Comparison of ENCODE assay signal across 8 cellular contexts in genomic region chr20:53643031-53643832, GRCh38. TPM values are rescaled to one million over a fixed set of nuclear protein-coding genes. Genes with fewer than 3 reads are reported as not detected.
A peak's percentile ranks its signal among the peaks of the same experiment; 100 is the strongest.
DNase-seq lines count a peak whose midpoint lies in the region; ATAC-seq and FAIRE-seq lines count a peak whose summit lies in the region.

No MANE protein-coding gene starts in this region.

- peak overlapping the region in 1 of 3 donors; percentile 65 for H3K9ac ChIP-seq in skeletal muscle tissue (ENCODE audit: low read depth in 1 of 3, low read length in 3 of 3)

- H3K4me3 Mint-ChIP-seq in activated T-helper 2 cell treated with anti-CD3 and anti-CD28 coated beads, Interferon-gamma antibody, Interleukin-2, Interleukin-4, amounts not matched to agents 10 μg/mL and 5 μg/mL and 100 μg/mL, durations not matched to agents 14 hours and 24 hours and 36 hours (ENCODE audit: low read depth): peak overlapping the region; percentile 76

- H3K4me1 Mint-ChIP-seq in activated T-helper 2 cell treated with anti-CD3 and anti-CD28 coated beads, Interferon-gamma antibody, Interleukin-2, Interleukin-4, amounts not matched to agents 10 μg/mL and 5 μg/mL and 100 μg/mL, durations not matched to agents 14 hours and 24 hours and 36 hours (ENCODE audit: low read depth): peaks cover 33% of the 10 kb centered on the region

- H3K4me3 ChIP-seq in skeletal muscle tissue (ENCODE audit: low read length in 3 of 3): peak overlapping the region in 1 of 3 donors; percentile 31

- H3K9me3 ChIP-seq in skeletal muscle tissue (ENCODE audit: control insufficient read depth in 3 of 3, low read length in 3 of 3): no peaks in the 10 kb centered on the region

- intact Hi-C loops in activated T-helper 2 cell treated with anti-CD3 and anti-CD28 coated beads, Interferon-gamma antibody, Interleukin-2, Interleukin-4, amounts not matched to agents 10 μg/mL and 5 μg/mL and 100 μg/mL, durations not matched to agents 14 hours and 24 hours and 36 hours (cut with micrococcal nuclease): loop anchor here (1.0 to 5.0 kb wide), 10 partner anchors 9 to 249 kb away; no protein-coding TSS in a partner anchor
- intact Hi-C loops in cardiac septum (cut with DNase I): no loop called here

- DNase-seq in RCC 7860 (ENCODE audit: low spot score): peak; percentile 87
- DNase-seq in activated T-helper 2 cell treated with anti-CD3 and anti-CD28 coated beads, Interferon-gamma antibody, Interleukin-2, Interleukin-4, amounts not matched to agents 10 μg/mL and 5 μg/mL and 100 μg/mL, durations not matched to agents 14 hours and 24 hours and 36 hours (ENCODE audit: low spot score): peak; percentile 67
- peak; percentile 79 for DNase-seq in cardiac septum (ENCODE audit: low spot score)
- no peak for DNase-seq in middle frontal gyrus (ENCODE audit: extremely low spot score, low spot score)
- DNase-seq in DMS114 treated with DMSO at 0.1 percent for 48 hours (lab: John Stamatoyannopoulos, UW; ENCODE audit: unreplicated experiment): no peak

- no peaks in the 10 kb centered on the region for H3K27me3 ChIP-seq in skeletal muscle tissue (ENCODE audit: control insufficient read depth in 3 of 3, insufficient read depth in 3 of 3, low read length in 3 of 3)

- H3K27me3 Mint-ChIP-seq in activated T-helper 2 cell treated with anti-CD3 and anti-CD28 coated beads, Interferon-gamma antibody, Interleukin-2, Interleukin-4, amounts not matched to agents 10 μg/mL and 5 μg/mL and 100 μg/mL, durations not matched to agents 14 hours and 24 hours and 36 hours (ENCODE audit: low read depth): no peaks in the 10 kb centered on the region

- no peaks in the 10 kb centered on the region for H3K9me3 Mint-ChIP-seq in activated T-helper 2 cell treated with anti-CD3 and anti-CD28 coated beads, Interferon-gamma antibody, Interleukin-2, Interleukin-4, amounts not matched to agents 10 μg/mL and 5 μg/mL and 100 μg/mL, durations not matched to agents 14 hours and 24 hours and 36 hours

- no peaks in the 10 kb centered on the region for H3K36me3 ChIP-seq in skeletal muscle tissue (ENCODE audit: control insufficient read depth in 3 of 3, insufficient read depth in 3 of 3, low read length in 3 of 3)

- H3K27ac ChIP-seq in skeletal muscle tissue (ENCODE audit: low read depth, low read length): peak overlapping the region; percentile 20

- H3K4me1 ChIP-seq in skeletal muscle tissue (ENCODE audit: control insufficient read depth in 3 of 3, insufficient read depth in 3 of 3, low read length in 3 of 3): peaks cover 0 to 5% (median 2%) of the 10 kb centered on the region in 3 donors

- ATAC-seq in GM18861 (IDR thresholded peaks at IDR 0.05; ENCODE audit: unreplicated experiment) (peak; percentile 89), HG03039 (IDR thresholded peaks at IDR 0.05; ENCODE audit: unreplicated experiment) (peak; percentile 92)

- peak overlapping the region; percentile 95 for H3K27ac Mint-ChIP-seq in activated T-helper 2 cell treated with anti-CD3 and anti-CD28 coated beads, Interferon-gamma antibody, Interleukin-2, Interleukin-4, amounts not matched to agents 10 μg/mL and 5 μg/mL and 100 μg/mL, durations not matched to agents 14 hours and 24 hours and 36 hours

- no peaks in the 10 kb centered on the region for H3K36me3 Mint-ChIP-seq in activated T-helper 2 cell treated with anti-CD3 and anti-CD28 coated beads, Interferon-gamma antibody, Interleukin-2, Interleukin-4, amounts not matched to agents 10 μg/mL and 5 μg/mL and 100 μg/mL, durations not matched to agents 14 hours and 24 hours and 36 hours (ENCODE audit: low read depth)

- peak; percentile 86 for FAIRE-seq in RCC 7860 (lab: Jason Lieb, UNC)

RNA-seq across cellular contexts. Expression of gene ZNF217, which starts 49.6 kb away (rescaled TPM):
- total RNA-seq in activated T-helper 2 cell treated with anti-CD3 and anti-CD28 coated beads, Interferon-gamma antibody, Interleukin-2, Interleukin-4, amounts not matched to agents 10 μg/mL and 5 μg/mL and 100 μg/mL, durations not matched to agents 14 hours and 24 hours and 36 hours: 55.4 and 60.6 TPM in 2 replicates
- 10.7 TPM for total RNA-seq in cardiac septum
- total RNA-seq in skeletal muscle tissue: 8.4 TPM

Comparison
In these comparisons a context has a peak if more than half of its experiments do, and no peak if none do; other contexts are left out.
1. DNase-seq: peak in RCC 7860 (single experiment), activated T-helper 2 cell treated with anti-CD3 and anti-CD28 coated beads, Interferon-gamma antibody, Interleukin-2, Interleukin-4, amounts not matched to agents 10 μg/mL and 5 μg/mL and 100 μg/mL, durations not matched to agents 14 hours and 24 hours and 36 hours (single experiment) and cardiac septum (single experiment); none in middle frontal gyrus (single experiment) and DMS114 treated with DMSO at 0.1 percent for 48 hours (single experiment).